ENCODE assay signal across 24 cellular contexts in the genomic region with DNA sequence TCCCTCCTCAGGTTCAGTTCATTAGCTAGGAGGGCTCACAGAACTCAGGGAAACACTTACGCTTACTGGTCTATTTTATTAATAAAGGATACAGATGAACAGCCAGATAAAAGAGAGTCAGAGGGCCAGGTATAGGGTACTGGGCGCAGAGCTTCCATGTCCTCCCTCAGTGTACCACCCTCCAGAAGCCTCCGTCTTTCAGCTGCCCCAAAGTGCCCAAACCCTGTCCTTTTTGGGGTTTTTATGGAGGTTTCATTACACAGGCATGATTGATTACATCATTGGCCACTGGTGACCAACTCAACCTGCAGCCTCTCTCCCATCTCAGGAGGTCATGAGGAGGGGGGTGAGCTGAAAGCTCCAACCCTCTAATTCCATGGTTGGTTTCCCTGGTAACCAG. TPM values are rescaled to one million over a fixed set of nuclear protein-coding genes. Genes with fewer than 3 reads are reported as not detected.
"Had no signal": no experiment of that assay in that cellular context is flagged by ENCODE, and none has a peak within 500 bp of the region (broad histone marks: within the 10 kb centered on the region; RNA-seq: fewer than 3 reads in every experiment).

No MANE protein-coding gene starts in this region.

- H3K36me3 ChIP-seq: SJSA1 had no signal

- H3K9me3 Mint-ChIP-seq: IgD-negative memory B cell had no signal

- H3K4me3 ChIP-seq: K562, SJSA1, SK-N-MC had no signal

- H3K36me3 Mint-ChIP-seq: IgD-negative memory B cell had no signal

- H3K4me3 Mint-ChIP-seq: IgD-negative memory B cell had no signal

- H3K9me3 ChIP-seq: SJSA1 had no signal

- H3K27ac ChIP-seq: KMS-11, SJSA1, SK-N-MC had no signal

- H3K27me3 ChIP-seq: SJSA1 had no signal

- DNase-seq: Kasumi-1, MM.1S, NCI-H1092 treated with DMSO at 0.1 percent for 48 hours, NCI-H1417 treated with DMSO at 0.1 percent for 48 hours, NCI-H146, NCI-H1694 treated with DMSO at 0.1 percent for 48 hours, NCI-H1930, NCI-H2081, NCI-H2107, NCI-H226, NCI-H446, NCI-H510A, NCI-H526, Right ventricle myocardium superior, RPMI8226, SIG-M5, SW 1271 had no signal

- H3K4me1 Mint-ChIP-seq: IgD-negative memory B cell had no signal

- H3K27me3 Mint-ChIP-seq: IgD-negative memory B cell had no signal

- ATAC-seq: K562 had no signal

- H3K27ac Mint-ChIP-seq: IgD-negative memory B cell had no signal

RNA-seq across cellular contexts. Expression of gene SERPINA5, which starts 7.5 kb away (rescaled TPM):
- total RNA-seq: HT1080 had no signal

RNA-seq across cellular contexts. Expression of gene SERPINA4, which starts 12.5 kb away (rescaled TPM):
- total RNA-seq: HT1080, K562, M059J, Right ventricle myocardium superior, SJSA1 had no signal

RNA-seq across cellular contexts. Expression of gene SERPINA3, which starts 38.5 kb away (rescaled TPM):
- total RNA-seq: HT1080 had no signal
